ENCODE assay signal across 10 cellular contexts in genomic region chr4:6277935-6278800, GRCh38. TPM values are rescaled to one million over a fixed set of nuclear protein-coding genes. Genes with fewer than 3 reads are reported as not detected.
DNase-seq lines count a peak whose midpoint lies in the region; ATAC-seq and TF ChIP-seq lines count a peak whose summit lies in the region.
"Had no signal": no experiment of that assay in that cellular context is flagged by ENCODE, and none has a peak within 500 bp of the region (broad histone marks: within the 10 kb centered on the region; RNA-seq: fewer than 3 reads in every experiment).

No MANE protein-coding gene starts in this region.

- no peak for TF ChIP-seq CTCF in heart right ventricle (IDR thresholded peaks at IDR 0.05)
- no peak for TF ChIP-seq CTCF in ovary (IDR thresholded peaks at IDR 0.05)
- no peak for TF ChIP-seq CTCF in tibial nerve (IDR thresholded peaks at IDR 0.05)

- H3K9me3 Mint-ChIP-seq in CD8-positive, alpha-beta memory T cell, result no peaks in the 10 kb centered on the region
- H3K9me3 Mint-ChIP-seq: activated naive CD4-positive, alpha-beta T cell treated with anti-CD3 and anti-CD28 coated beads, Interleukin-2, amount 50 U/mL, for 24 hours; memory B cell had no signal

- no peak for DNase-seq in CD8-positive, alpha-beta memory T cell
- DNase-seq in heart right ventricle (no peak), ovary (peak in 1 of 5 donors; percentile 46), NCI-H446 treated with DMSO at 0.1 percent for 48 hours (lab: John Stamatoyannopoulos, UW) (no peak), NCI-H82 (lab: John Stamatoyannopoulos, UW) (no peak), tibial nerve (ENCODE audit: low spot score in 2 of 2) (no peak)

- peaks cover 4 to 10% (median 8%) of the 10 kb centered on the region in 3 donors for H3K4me1 Mint-ChIP-seq in CD8-positive, alpha-beta memory T cell
- H3K4me1 Mint-ChIP-seq: memory B cell had no signal

- H3K27me3 Mint-ChIP-seq in CD8-positive, alpha-beta memory T cell, result no peaks in the 10 kb centered on the region
- H3K27me3 Mint-ChIP-seq: activated naive CD4-positive, alpha-beta T cell treated with anti-CD3 and anti-CD28 coated beads, Interleukin-2, amount 50 U/mL, for 24 hours; memory B cell had no signal

- peak overlapping the region in 4 of 7 donors; percentile 21 to 74 (median 50) for H3K4me3 Mint-ChIP-seq in CD8-positive, alpha-beta memory T cell
- H3K4me3 Mint-ChIP-seq: activated naive CD4-positive, alpha-beta T cell treated with anti-CD3 and anti-CD28 coated beads, Interleukin-2, amount 50 U/mL, for 24 hours; memory B cell had no signal

- peaks cover 11% of the 10 kb centered on the region for H3K4me1 ChIP-seq in CD8-positive, alpha-beta memory T cell (ENCODE audit: insufficient read depth, low read length)
- H3K4me1 ChIP-seq in heart right ventricle (peaks cover 49 to 100% (median 78%) of the 10 kb centered on the region in 9 donors), ovary (ENCODE audit: insufficient read depth) (peaks cover 72% of the 10 kb centered on the region), tibial nerve (peaks cover 0 to 79% (median 44%) of the 10 kb centered on the region in 4 donors)

- no peaks in the 10 kb centered on the region for H3K36me3 ChIP-seq in CD8-positive, alpha-beta memory T cell (ENCODE audit: insufficient read depth, low read length)
- H3K36me3 ChIP-seq in heart right ventricle (peaks cover 0 to 33% (median 0%) of the 10 kb centered on the region in 9 donors), ovary (no peaks in the 10 kb centered on the region), tibial nerve (peaks cover 0 to 53% (median 0%) of the 10 kb centered on the region in 3 donors)

- H3K4me3 ChIP-seq in CD8-positive, alpha-beta memory T cell (ENCODE audit: low read length), result no peak overlapping the region
- H3K4me3 ChIP-seq in heart right ventricle (peak overlapping the region in 1 of 10 donors; percentile 29), ovary (no peak overlapping the region), tibial nerve (no peak overlapping the region)

- no peak for TF ChIP-seq EP300 in ovary (IDR thresholded peaks at IDR 0.05)
- no peak for TF ChIP-seq EP300 in tibial nerve (IDR thresholded peaks at IDR 0.05)

- no peaks in the 10 kb centered on the region for H3K27me3 ChIP-seq in CD8-positive, alpha-beta memory T cell (ENCODE audit: insufficient read depth, low read length, poor library complexity, severe bottlenecking)
- no peaks in the 10 kb centered on the region for H3K27me3 ChIP-seq in heart right ventricle
- H3K27me3 ChIP-seq in ovary, result no peaks in the 10 kb centered on the region
- H3K27me3 ChIP-seq in tibial nerve, result no peaks in the 10 kb centered on the region

- H3K27ac Mint-ChIP-seq in CD8-positive, alpha-beta memory T cell, result peak overlapping the region in 5 of 8 donors; percentile 7 to 77 (median 24)
- H3K27ac Mint-ChIP-seq: activated naive CD4-positive, alpha-beta T cell treated with anti-CD3 and anti-CD28 coated beads, Interleukin-2, amount 50 U/mL, for 24 hours; memory B cell had no signal

- TF ChIP-seq POLR2A in ovary (IDR thresholded peaks at IDR 0.05) (no peak), tibial nerve (IDR thresholded peaks at IDR 0.05) (no peak)

- CTCF ChIA-PET in CD8-positive, alpha-beta memory T cell (lab: Charles Lee), result interaction anchor here (0.8 to 1.8 kb wide), 3 partner anchors 27 to 50 kb away, joined by 4 to 5 read pairs (median 5); no protein-coding TSS in a partner anchor

- intact Hi-C loops in heart right ventricle (cut with DNase I), result no loop called here
- intact Hi-C loops in ovary (cut with DNase I), result loop anchor here in 1 of 4 donors (10.0 kb wide), 1 partner anchor 507 kb away; the partner anchor contains the start of gene KIAA0232

- 67 to 76% methylated on average over 21 of the region's 21 CpGs for WGBS in heart right ventricle, 2 donors
- WGBS in ovary, 3 donors, result 39 to 53% (median 44%) methylated on average over 21 of the region's 21 CpGs
- WGBS in tibial nerve, 2 donors, result 73 to 79% methylated on average over 18 to 21 of the region's 21 CpGs

- H3K9me3 ChIP-seq in CD8-positive, alpha-beta memory T cell (ENCODE audit: low read length), result no peaks in the 10 kb centered on the region
- H3K9me3 ChIP-seq in heart right ventricle (no peaks in the 10 kb centered on the region), ovary (no peaks in the 10 kb centered on the region), tibial nerve (no peaks in the 10 kb centered on the region)

- ATAC-seq in HG03354 (IDR thresholded peaks at IDR 0.05; ENCODE audit: poor library complexity, severe bottlenecking, unreplicated experiment) (peak; percentile 5), heart right ventricle (peak in 1 of 8 donors; percentile 1), GM21786 (IDR thresholded peaks at IDR 0.05; ENCODE audit: unreplicated experiment) (no peak)

- peaks cover 0 to 1% (median 1%) of the 10 kb centered on the region in 3 donors for H3K36me3 Mint-ChIP-seq in CD8-positive, alpha-beta memory T cell
- H3K36me3 Mint-ChIP-seq: activated naive CD4-positive, alpha-beta T cell treated with anti-CD3 and anti-CD28 coated beads, Interleukin-2, amount 50 U/mL, for 24 hours had no signal

- POLR2A ChIA-PET in CD8-positive, alpha-beta memory T cell (lab: Charles Lee), result no interaction called here

- no peak overlapping the region for H3K27ac ChIP-seq in CD8-positive, alpha-beta memory T cell (ENCODE audit: low read depth, low read length)
- H3K27ac ChIP-seq in heart right ventricle, result peak overlapping the region; percentile 63 to 86 (median 78)
- H3K27ac ChIP-seq in ovary, result peak overlapping the region; percentile 0 to 86
- peak overlapping the region in 2 of 4 donors; percentile 21 to 42 for H3K27ac ChIP-seq in tibial nerve

RNA-seq across cellular contexts. Expression of gene WFS1, which starts 8.5 kb away (rescaled TPM):
- 1 to 10 TPM; 5.1 TPM for total RNA-seq in CD8-positive, alpha-beta memory T cell
- polyA plus RNA-seq in CD8-positive, alpha-beta memory T cell, result 3.4 TPM
- total RNA-seq in heart right ventricle (100 to 1,000 TPM in 3 of 10 donors, 10 to 100 TPM in 7; 53.3 to 119 (median 78.3) TPM), ovary (100 to 1,000 TPM in 5 of 7 donors, 10 to 100 TPM in 2; 57.4 to 174 (median 140) TPM), tibial nerve (100 to 1,000 TPM in 1 of 4 donors, 10 to 100 TPM in 3; 52.8 to 125 (median 57.9) TPM)
- polyA plus RNA-seq in heart right ventricle (10 to 100 TPM; 35.0 to 58.7 TPM), ovary (100 to 1,000 TPM in 1 of 2 donors, 10 to 100 TPM in 1; 33.2 to 111 TPM)

Comparison
In these comparisons a context has a peak if more than half of its experiments do, and no peak if none do; other contexts are left out.
1. RNA of gene WFS1, which starts 8.5 kb away (total RNA-seq): 57.4 to 174 TPM in ovary, 53.3 to 119 TPM in heart right ventricle and 52.8 to 125 TPM in tibial nerve; 5.1 TPM in CD8-positive, alpha-beta memory T cell; every median in the first group is over 4 times any median in the second.